Comparison of ENCODE assay signal across 8 cellular contexts in genomic region chr7:28686418-28686800, GRCh38.
DNase-seq lines count a peak whose midpoint lies in the region; ATAC-seq and TF ChIP-seq lines count a peak whose summit lies in the region.

No MANE protein-coding gene starts in this region.

- no peaks in the 10 kb centered on the region for H3K9me3 ChIP-seq in RWPE2 (ENCODE audit: severe bottlenecking)

- ATAC-seq in RWPE2 (ENCODE audit: low read depth) (peak; percentile 42; the same call in 2 of the 3 replicates), GM18861 (IDR thresholded peaks at IDR 0.05; ENCODE audit: unreplicated experiment) (no peak), HG03108 (IDR thresholded peaks at IDR 0.05; ENCODE audit: unreplicated experiment) (no peak)

- H3K4me1 ChIP-seq in RWPE2 (ENCODE audit: insufficient read depth, poor library complexity, severe bottlenecking): peaks cover 3% of the 10 kb centered on the region

- no peaks in the 10 kb centered on the region for H3K36me3 ChIP-seq in RWPE2 (ENCODE audit: low read depth)

- peak overlapping the region; percentile 85 for H3K27ac ChIP-seq in RWPE2 (ENCODE audit: poor library complexity, severe bottlenecking)

- H3K27me3 ChIP-seq in RWPE2 (ENCODE audit: insufficient read depth, poor library complexity, severe bottlenecking): no peaks in the 10 kb centered on the region

- DNase-seq in EH (ENCODE audit: low read depth) (peak; percentile 69), RWPE2 (ENCODE audit: low spot score) (no peak), fibroblast of the aortic adventitia (ENCODE audit: low read depth) (peak; percentile 56), non-pigmented ciliary epithelial cell (ENCODE audit: low read depth) (peak; percentile 58), GF-D8 (lab: John Stamatoyannopoulos, UW) (no peak), D341Med (ENCODE audit: low spot score) (no peak)

- TF ChIP-seq CTCF in RWPE2 (IDR thresholded peaks at IDR 0.05; ENCODE audit: poor library complexity, severe bottlenecking): no peak
- TF ChIP-seq CTCF in fibroblast of the aortic adventitia (IDR thresholded peaks at IDR 0.05; ENCODE audit: insufficient read depth, low read length): no peak

- H3K4me3 ChIP-seq in RWPE2 (ENCODE audit: severe bottlenecking) (peak overlapping the region; percentile 36), fibroblast of the aortic adventitia (ENCODE audit: low read depth, low read length) (peak overlapping the region; percentile 62)

Comparison
In these comparisons a context has a peak if more than half of its experiments do, and no peak if none do; other contexts are left out.
1. DNase-seq: peak in EH (single experiment), fibroblast of the aortic adventitia (single experiment) and non-pigmented ciliary epithelial cell (single experiment); none in RWPE2 (single experiment), GF-D8 (single experiment) and D341Med (single experiment).